8 cellular contexts compared by ENCODE assay signal in genomic region chr7:44065431-44066110, GRCh38. TPM values are rescaled to one million over a fixed set of nuclear protein-coding genes. Genes with fewer than 3 reads are reported as not detected.
DNase-seq lines count a peak whose midpoint lies in the region; ATAC-seq lines count a peak whose summit lies in the region.

TSS of gene PGAM2 (minus strand) at chr7:44065567. CDS start at chr7:44065529, 38 bp downstream.

- no peaks in the 10 kb centered on the region for H3K9me3 ChIP-seq in aorta (ENCODE audit: control insufficient read depth, low read length)

- no peaks in the 10 kb centered on the region for H3K27me3 ChIP-seq in aorta (ENCODE audit: control insufficient read depth in 1 of 2, insufficient read depth in 2 of 2, low read length in 1 of 2)

- peak within 1 kb of the TSS; percentile 15 to 36 for H3K27ac Mint-ChIP-seq in activated naive CD4-positive, alpha-beta T cell treated with anti-CD3 and anti-CD28 coated beads, Interleukin-2, amount 50 U/mL, for 72 hours
- no peak within 1 kb of the TSS for H3K27ac Mint-ChIP-seq in activated naive CD4-positive, alpha-beta T cell treated with anti-CD3 and anti-CD28 coated beads for 36 hours
- H3K27ac Mint-ChIP-seq in activated naive CD8-positive, alpha-beta T cell, result peak within 1 kb of the TSS; percentile 5

- CTCF ChIA-PET in activated naive CD4-positive, alpha-beta T cell treated with anti-CD3 and anti-CD28 coated beads for 36 hours (lab: Charles Lee), result interaction anchor here (1.1 to 1.4 kb wide), 2 partner anchors 15 to 18 kb away, joined by 4 read pairs; no protein-coding TSS in a partner anchor

- H3K27ac ChIP-seq in aorta (ENCODE audit: low read depth in 1 of 2, low read length in 2 of 2), result no peak within 1 kb of the TSS

- no peaks in the 10 kb centered on the region for H3K36me3 ChIP-seq in aorta (ENCODE audit: control insufficient read depth in 1 of 2, insufficient read depth in 2 of 2, low read length in 1 of 2)

- 5 to 8% methylated on average over 14 of the region's 14 CpGs for WGBS in aorta, 2 donors

- intact Hi-C loops in activated naive CD4-positive, alpha-beta T cell treated with anti-CD3 and anti-CD28 coated beads for 36 hours (cut with micrococcal nuclease), result no loop called here
- intact Hi-C loops in left colon (cut with DNase I, micrococcal nuclease) (no loop called here), aorta (cut with DNase I) (no loop called here)

- no peak within 1 kb of the TSS for H3K4me3 ChIP-seq in aorta (ENCODE audit: low read length in 2 of 2)

- peak in 1 of 2 donors; percentile 53 for DNase-seq in activated naive CD4-positive, alpha-beta T cell treated with anti-CD3 and anti-CD28 coated beads, Interleukin-2, amount 50 U/mL, for 72 hours (ENCODE audit: low spot score in 2 of 2)
- no peak for DNase-seq in activated naive CD4-positive, alpha-beta T cell treated with anti-CD3 and anti-CD28 coated beads for 36 hours
- DNase-seq in left colon, result peak in 1 of 2 donors; percentile 36
- peak; percentile 70 to 82 for DNase-seq in aorta
- no peak for DNase-seq in LoVo (ENCODE audit: low spot score)

- no peak within 1 kb of the TSS for H3K4me3 Mint-ChIP-seq in activated naive CD4-positive, alpha-beta T cell treated with anti-CD3 and anti-CD28 coated beads for 36 hours
- peak within 1 kb of the TSS; percentile 7 for H3K4me3 Mint-ChIP-seq in activated naive CD8-positive, alpha-beta T cell

- H3K4me1 Mint-ChIP-seq in activated naive CD4-positive, alpha-beta T cell treated with anti-CD3 and anti-CD28 coated beads for 36 hours (ENCODE audit: low read depth), result peaks cover 22% of the 10 kb centered on the region
- H3K4me1 Mint-ChIP-seq in activated naive CD8-positive, alpha-beta T cell (ENCODE audit: low read depth), result peaks cover 18% of the 10 kb centered on the region

- peak; percentile 14 to 19 for ATAC-seq in activated naive CD4-positive, alpha-beta T cell treated with anti-CD3 and anti-CD28 coated beads, Interleukin-2, amount 50 U/mL, for 72 hours
- ATAC-seq in left colon (peak; percentile 17), aorta (ENCODE audit: low FRiP score) (peak; percentile 58), HG03521 (IDR thresholded peaks at IDR 0.05; ENCODE audit: unreplicated experiment) (no peak), HG03108 (IDR thresholded peaks at IDR 0.05; ENCODE audit: unreplicated experiment) (no peak)

- no peaks in the 10 kb centered on the region for H3K36me3 Mint-ChIP-seq in activated naive CD4-positive, alpha-beta T cell treated with anti-CD3 and anti-CD28 coated beads, Interleukin-2, amount 50 U/mL, for 72 hours
- H3K36me3 Mint-ChIP-seq in activated naive CD4-positive, alpha-beta T cell treated with anti-CD3 and anti-CD28 coated beads for 36 hours (ENCODE audit: low read depth), result peaks cover 5% of the 10 kb centered on the region
- no peaks in the 10 kb centered on the region for H3K36me3 Mint-ChIP-seq in activated naive CD8-positive, alpha-beta T cell

- H3K9me3 Mint-ChIP-seq in activated naive CD4-positive, alpha-beta T cell treated with anti-CD3 and anti-CD28 coated beads, Interleukin-2, amount 50 U/mL, for 72 hours, result no peaks in the 10 kb centered on the region
- no peaks in the 10 kb centered on the region for H3K9me3 Mint-ChIP-seq in activated naive CD4-positive, alpha-beta T cell treated with anti-CD3 and anti-CD28 coated beads for 36 hours
- no peaks in the 10 kb centered on the region for H3K9me3 Mint-ChIP-seq in activated naive CD8-positive, alpha-beta T cell (ENCODE audit: low read depth)

- no peaks in the 10 kb centered on the region for H3K4me1 ChIP-seq in aorta (ENCODE audit: control insufficient read depth in 1 of 2, insufficient read depth in 2 of 2, low read length in 2 of 2)

- no peaks in the 10 kb centered on the region for H3K27me3 Mint-ChIP-seq in activated naive CD4-positive, alpha-beta T cell treated with anti-CD3 and anti-CD28 coated beads for 36 hours (ENCODE audit: low read depth)
- H3K27me3 Mint-ChIP-seq in activated naive CD8-positive, alpha-beta T cell, result no peaks in the 10 kb centered on the region

RNA-seq across cellular contexts. Expression of gene PGAM2, which starts in this region (rescaled TPM):
- total RNA-seq in activated naive CD4-positive, alpha-beta T cell treated with anti-CD3 and anti-CD28 coated beads, Interleukin-2, amount 50 U/mL, for 72 hours, result 1 to 10 TPM in 1 of 2 donors, under 1 TPM in 1; 0.64 to 1.0 TPM
- total RNA-seq in activated naive CD4-positive, alpha-beta T cell treated with anti-CD3 and anti-CD28 coated beads for 36 hours, result under 1 TPM in 1 of 2 experiments, not detected in 1; 0.24 TPM
- under 1 TPM; 0.58 to 0.64 TPM for total RNA-seq in left colon
- 1 to 10 TPM; 4.1 to 4.8 TPM for total RNA-seq in aorta
- 1 to 10 TPM; 8.0 to 9.5 TPM for polyA plus RNA-seq in aorta

Comparison
In these comparisons a context has a peak if more than half of its experiments do, and no peak if none do; other contexts are left out.
1. Peak in ATAC-seq in left colon; RNA of the gene not detected or under 1 TPM.
2. ATAC-seq: peak in activated naive CD4-positive, alpha-beta T cell treated with anti-CD3 and anti-CD28 coated beads, Interleukin-2, amount 50 U/mL, for 72 hours (2 of 2) and aorta (single experiment); none in HG03521 (single experiment) and HG03108 (single experiment).
3. DNase-seq: peak in aorta (2 of 2); none in activated naive CD4-positive, alpha-beta T cell treated with anti-CD3 and anti-CD28 coated beads for 36 hours (single experiment) and LoVo (single experiment).